ENCODE assay signal across 8 cellular contexts in the genomic region with DNA sequence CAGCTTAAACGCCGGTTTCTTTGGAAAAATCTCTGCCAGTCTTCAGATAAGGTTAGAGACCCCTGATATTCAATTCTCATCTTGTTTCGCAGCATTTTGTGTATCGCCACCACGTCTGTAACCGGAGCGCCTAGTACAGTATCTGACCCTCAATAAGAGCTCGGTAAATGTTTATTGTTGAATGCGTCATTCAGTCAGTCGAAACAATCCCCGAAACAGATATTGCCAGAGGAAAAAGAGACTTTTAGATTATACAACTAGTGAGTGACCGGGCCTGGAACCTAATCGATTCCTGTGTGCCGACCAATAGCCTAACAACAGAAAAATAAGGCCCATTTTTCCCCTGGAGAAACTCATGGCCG. TPM values are rescaled to one million over a fixed set of nuclear protein-coding genes. Genes with fewer than 3 reads are reported as not detected.
A peak's percentile ranks its signal among the peaks of the same experiment; 100 is the strongest.
DNase-seq lines count a peak whose midpoint lies in the region; ATAC-seq and TF ChIP-seq lines count a peak whose summit lies in the region.

No MANE protein-coding gene starts in this region.

- TF ChIP-seq POLR2A in breast epithelium (IDR thresholded peaks at IDR 0.05) (no peak), vagina (IDR thresholded peaks at IDR 0.05) (no peak)

- H3K4me3 ChIP-seq in right atrium auricular region (peak overlapping the region; percentile 90 to 96), breast epithelium (peak overlapping the region; percentile 78 to 95 (median 94)), vagina (peak overlapping the region; percentile 87 to 98)

- H3K9me3 Mint-ChIP-seq in mesothelial cell of epicardium: no peaks in the 10 kb centered on the region

- H3K36me3 ChIP-seq in right atrium auricular region (no peaks in the 10 kb centered on the region), breast epithelium (no peaks in the 10 kb centered on the region), vagina (no peaks in the 10 kb centered on the region)

- peak overlapping the region; percentile 97 for H3K27ac Mint-ChIP-seq in mesothelial cell of epicardium

- no peaks in the 10 kb centered on the region for H3K9me3 ChIP-seq in right atrium auricular region
- no peaks in the 10 kb centered on the region for H3K9me3 ChIP-seq in breast epithelium
- no peaks in the 10 kb centered on the region for H3K9me3 ChIP-seq in vagina

- no peak for ATAC-seq in Right ventricle myocardium inferior
- no peak for ATAC-seq in GM18868 (IDR thresholded peaks at IDR 0.05; ENCODE audit: unreplicated experiment)
- no peak for ATAC-seq in GM19324 (IDR thresholded peaks at IDR 0.05; ENCODE audit: low FRiP score, unreplicated experiment)

- no peaks in the 10 kb centered on the region for H3K36me3 Mint-ChIP-seq in mesothelial cell of epicardium

- TF ChIP-seq CTCF in right atrium auricular region (IDR thresholded peaks at IDR 0.05) (no peak), breast epithelium (IDR thresholded peaks at IDR 0.05) (no peak), mesothelial cell of epicardium (IDR thresholded peaks at IDR 0.05; ENCODE audit: unreplicated experiment) (no peak), vagina (IDR thresholded peaks at IDR 0.05) (no peak)

- H3K4me1 ChIP-seq in right atrium auricular region (peaks cover 0 to 11% of the 10 kb centered on the region in 2 donors), breast epithelium (peaks cover 0 to 7% of the 10 kb centered on the region in 2 donors), vagina (peaks cover 17% of the 10 kb centered on the region)

- intact Hi-C loops in Right ventricle myocardium inferior (cut with DNase I): loop anchor here (10.0 kb wide), 1 partner anchor 181 kb away; no protein-coding TSS in a partner anchor
- intact Hi-C loops in breast epithelium (cut with DNase I; ENCODE audit: low total_unique reads): no loop called here
- intact Hi-C loops in vagina (cut with DNase I): no loop called here

- H3K27me3 Mint-ChIP-seq in mesothelial cell of epicardium (ENCODE audit: low read depth): no peaks in the 10 kb centered on the region

- DNase-seq in right atrium auricular region (ENCODE audit: low spot score): no peak
- no peak for DNase-seq in Right ventricle myocardium inferior (ENCODE audit: missing footprints)
- DNase-seq in breast epithelium (ENCODE audit: low spot score in 2 of 2): no peak
- no peak for DNase-seq in mesothelial cell of epicardium (ENCODE audit: low spot score in 2 of 2, unreplicated experiment in 2 of 2)
- no peak for DNase-seq in vagina (ENCODE audit: extremely low spot score in 2 of 2)
- no peak for DNase-seq in SW 1271 (lab: John Stamatoyannopoulos, UW)

- peaks cover 25% of the 10 kb centered on the region for H3K4me1 Mint-ChIP-seq in mesothelial cell of epicardium

- H3K27ac ChIP-seq in right atrium auricular region (peak overlapping the region; percentile 81 to 83), breast epithelium (peak overlapping the region; percentile 77 to 92), vagina (peak overlapping the region; percentile 82)

- peak overlapping the region; percentile 91 for H3K4me3 Mint-ChIP-seq in mesothelial cell of epicardium

- H3K27me3 ChIP-seq in right atrium auricular region: no peaks in the 10 kb centered on the region
- no peaks in the 10 kb centered on the region for H3K27me3 ChIP-seq in breast epithelium
- H3K27me3 ChIP-seq in vagina: no peaks in the 10 kb centered on the region

RNA-seq across cellular contexts. Expression of a gene that starts 0.6 kb away (rescaled TPM):
- total RNA-seq in right atrium auricular region: 10 to 100 TPM; 14.6 to 22.3 TPM
- 34.4 TPM for total RNA-seq in Right ventricle myocardium inferior
- 10 to 100 TPM; 17.0 to 26.9 (median 21.0) TPM for total RNA-seq in breast epithelium
- 95.2 to 101 TPM (median 99.5 TPM) in 3 replicates for total RNA-seq in mesothelial cell of epicardium
- 19.4 TPM for total RNA-seq in vagina

RNA-seq across cellular contexts. Expression of a gene that starts 7.1 kb away (rescaled TPM):
- 10 to 100 TPM in 1 of 2 donors, 1 to 10 TPM in 1; 9.0 to 22.9 TPM for total RNA-seq in right atrium auricular region
- total RNA-seq in Right ventricle myocardium inferior: 28.3 TPM
- total RNA-seq in breast epithelium: 10 to 100 TPM; 25.2 to 67.4 (median 42.3) TPM
- 34.9 to 39.7 TPM (median 38.7 TPM) in 3 replicates for total RNA-seq in mesothelial cell of epicardium
- total RNA-seq in vagina: 28.0 TPM

RNA-seq across cellular contexts. Expression of a gene that starts 27.9 kb away (rescaled TPM):
- total RNA-seq in right atrium auricular region (10 to 100 TPM; 25.1 to 31.2 TPM), Right ventricle myocardium inferior (17.2 TPM), breast epithelium (10 to 100 TPM; 29.3 to 41.7 (median 30.8) TPM), mesothelial cell of epicardium (11.8 to 15.8 TPM (median 15.5 TPM) in 3 replicates), vagina (28.5 TPM)

RNA-seq across cellular contexts. Expression of a gene that starts 36.3 kb away (rescaled TPM):
- under 1 TPM in 1 of 2 donors, not detected in 1; 0.31 TPM for total RNA-seq in right atrium auricular region
- 0.11 TPM for total RNA-seq in Right ventricle myocardium inferior
- 1 to 10 TPM in 1 of 3 donors, under 1 TPM in 2; 0.96 to 2.3 (median 0.98) TPM for total RNA-seq in breast epithelium
- 0.78 to 0.93 TPM (median 0.81 TPM) in 3 replicates for total RNA-seq in mesothelial cell of epicardium
- total RNA-seq in vagina: not detected

RNA-seq across cellular contexts. Expression of a gene that starts 36.4 kb away (rescaled TPM):
- total RNA-seq in right atrium auricular region (10 to 100 TPM in 1 of 2 donors, 1 to 10 TPM in 1; 5.2 to 12.4 TPM), Right ventricle myocardium inferior (3.9 TPM), breast epithelium (10 to 100 TPM; 13.8 to 25.8 (median 18.6) TPM), mesothelial cell of epicardium (7.6 to 8.8 TPM (median 8.1 TPM) in 3 replicates), vagina (6.4 TPM)
